Comparison of ENCODE assay signal across 22 cellular contexts in the genomic region with DNA sequence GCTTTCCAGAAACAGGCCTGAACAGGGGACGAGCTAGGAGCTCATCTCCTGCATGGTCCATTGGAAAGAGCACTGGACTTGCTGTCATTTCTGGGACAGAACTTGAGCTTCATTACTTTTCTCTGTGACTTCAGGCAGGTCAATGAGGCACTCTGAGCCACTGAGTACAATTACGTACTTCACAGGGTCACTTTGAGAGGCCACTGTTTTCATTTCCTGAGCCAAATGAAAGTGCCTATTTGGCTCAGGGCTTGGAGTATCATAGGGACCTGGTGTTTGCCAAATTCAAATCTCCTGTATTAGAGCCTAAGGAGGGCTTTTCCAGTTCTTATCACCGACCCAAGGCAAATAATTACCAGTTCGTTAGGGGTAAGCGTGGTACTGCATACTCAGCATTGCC.
"Had no signal": no experiment of that assay in that cellular context is flagged by ENCODE, and none has a peak within 500 bp of the region (broad histone marks: within the 10 kb centered on the region; RNA-seq: fewer than 3 reads in every experiment).

No MANE protein-coding gene starts in this region.

- H3K27ac Mint-ChIP-seq: activated CD4-positive, alpha-beta T cell treated with anti-CD3 and anti-CD28 coated beads, Interleukin-2, amount 10 ng/mL, durations not matched to agents 24 days and 14 days; activated naive CD4-positive, alpha-beta T cell treated with anti-CD3 and anti-CD28 coated beads for 36 hours; activated naive CD8-positive, alpha-beta T cell; T-helper 17 cell; WTC11 had no signal

- DNase-seq: activated CD4-positive, alpha-beta T cell treated with anti-CD3 and anti-CD28 coated beads, Interleukin-2, amount 10 ng/mL, durations not matched to agents 24 days and 14 days; activated CD4-positive, alpha-beta T cell treated with anti-CD3 and anti-CD28 coated beads, Interleukin-2, amount 50 U/mL, for 48 hours; activated CD4-positive, CD25-positive, alpha-beta regulatory T cell treated with anti-CD3 and anti-CD28 coated beads, Interleukin-2, amount 50 U/mL, for 72 hours; activated CD8-positive, alpha-beta memory T cell treated with anti-CD3 and anti-CD28 coated beads for 24 hours; activated gamma-delta T cell; activated naive CD4-positive, alpha-beta T cell treated with anti-CD3 and anti-CD28 coated beads for 36 hours; activated T-cell treated with anti-CD3 and anti-CD28 coated beads, Interleukin-2, amount 50 U/mL, for 4 hours; brain microvascular endothelial cell; Karpas-422; MM.1S; NCI-H1417; NCI-H1930; NCI-H510A treated with DMSO at 0.1 percent for 48 hours; NCI-H69; PC-3; SIG-M5; T-helper 17 cell; T-helper 9 cell had no signal

- H3K36me3 ChIP-seq: brain microvascular endothelial cell, cardiac muscle cell had no signal

- H3K9me3 Mint-ChIP-seq: activated CD4-positive, alpha-beta T cell treated with anti-CD3 and anti-CD28 coated beads, Interleukin-2, amount 10 ng/mL, durations not matched to agents 24 days and 14 days; activated naive CD4-positive, alpha-beta T cell treated with anti-CD3 and anti-CD28 coated beads for 36 hours; activated T-cell treated with anti-CD3 and anti-CD28 coated beads, Interleukin-2, amount 50 U/mL, for 4 hours; WTC11 had no signal

- H3K27ac ChIP-seq: brain microvascular endothelial cell, cardiac muscle cell had no signal

- H3K27me3 ChIP-seq: brain microvascular endothelial cell, cardiac muscle cell had no signal

- ATAC-seq: activated T-cell treated with anti-CD3 and anti-CD28 coated beads, Interleukin-2, amount 50 U/mL, for 4 hours; K562; PC-3; T-helper 17 cell; WTC11 had no signal

- H3K36me3 Mint-ChIP-seq: activated naive CD8-positive, alpha-beta T cell; WTC11 had no signal

- H3K4me1 Mint-ChIP-seq: activated CD4-positive, alpha-beta T cell treated with anti-CD3 and anti-CD28 coated beads, Interleukin-2, amount 10 ng/mL, durations not matched to agents 24 days and 14 days; T-helper 17 cell had no signal

- H3K4me3 Mint-ChIP-seq: activated CD4-positive, alpha-beta T cell treated with anti-CD3 and anti-CD28 coated beads, Interleukin-2, amount 10 ng/mL, durations not matched to agents 24 days and 14 days; activated naive CD4-positive, alpha-beta T cell treated with anti-CD3 and anti-CD28 coated beads for 36 hours; activated naive CD8-positive, alpha-beta T cell; activated T-cell treated with anti-CD3 and anti-CD28 coated beads, Interleukin-2, amount 50 U/mL, for 4 hours; T-helper 17 cell; WTC11 had no signal

- H3K4me3 ChIP-seq: cardiac muscle cell, K562 had no signal
